Comparison of ENCODE assay signal across 30 cellular contexts in the genomic region with DNA sequence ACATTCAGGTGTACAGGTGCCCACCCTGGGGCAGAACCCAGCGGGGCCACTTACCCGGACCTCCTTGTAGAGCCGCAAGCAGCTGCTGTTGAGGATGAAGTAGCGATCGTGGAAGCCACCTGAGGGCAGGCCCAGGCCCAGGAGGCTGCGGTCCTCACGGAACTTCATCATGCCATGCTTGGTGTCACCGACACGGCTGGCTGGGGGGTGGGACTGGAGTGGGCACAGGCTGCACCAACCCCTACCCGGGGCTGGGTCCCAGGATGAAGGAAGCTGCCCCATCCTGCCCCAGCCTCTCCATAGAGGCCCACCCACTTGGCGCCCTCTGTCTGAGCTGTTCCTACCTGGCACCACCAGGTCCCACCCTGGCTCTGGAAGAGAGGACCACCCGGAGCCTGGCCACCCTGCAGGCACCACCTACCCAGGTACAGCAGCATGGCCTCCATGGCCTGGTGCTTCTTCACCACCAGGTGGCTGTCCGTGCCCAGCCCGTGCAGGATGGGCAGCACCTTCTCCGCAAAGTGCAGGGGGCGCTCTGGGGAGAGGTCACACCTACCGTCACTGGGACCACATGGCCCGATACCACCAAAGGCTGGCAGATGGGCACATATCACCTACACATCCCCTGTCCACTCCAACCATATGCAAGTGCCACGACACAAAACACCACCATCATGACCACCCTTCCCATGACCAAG. TPM values are rescaled to one million over a fixed set of nuclear protein-coding genes. Genes with fewer than 3 reads are reported as not detected.
DNase-seq lines count a peak whose midpoint lies in the region; ATAC-seq, FAIRE-seq and TF ChIP-seq lines count a peak whose summit lies in the region.
"Had no signal": no experiment of that assay in that cellular context is flagged by ENCODE, and none has a peak within 500 bp of the region (broad histone marks: within the 10 kb centered on the region; RNA-seq: fewer than 3 reads in every experiment).

No MANE protein-coding gene starts in this region.

- no peaks in the 10 kb centered on the region for H4K20me1 ChIP-seq in HepG2 (ENCODE audit: insufficient read depth, low read length)
- H4K20me1 ChIP-seq in OCI-LY3 (ENCODE audit: insufficient read depth, low read length) = peaks cover 23% of the 10 kb centered on the region

- CTCF ChIA-PET in HepG2 (lab: Yijun Ruan, JAX; ENCODE audit: low intra/inter-chr PET ratio, low total read pairs) = no interaction called here

- H3K36me3 ChIP-seq in HepG2 (replicated peaks in 1 of 2; ENCODE audit: control insufficient read depth in 1 of 2, insufficient read depth in 2 of 2, low read length in 2 of 2) = peaks cover 38 to 82% of the 10 kb centered on the region in 2 experiments
- H3K36me3 ChIP-seq in right lobe of liver = peaks cover 0 to 86% (median 34%) of the 10 kb centered on the region in 4 donors
- peaks cover 71% of the 10 kb centered on the region for H3K36me3 ChIP-seq in OCI-LY3 (replicated peaks; ENCODE audit: low read depth, low read length)

- POLR2A ChIA-PET in HepG2 (lab: Yijun Ruan, JAX) = no interaction called here

- ATAC-seq in HepG2 (peak; percentile 31), right lobe of liver (no peak), foreskin keratinocyte (no peak), GM21576 (IDR thresholded peaks at IDR 0.05; ENCODE audit: unreplicated experiment) (no peak)
- ATAC-seq: body of pancreas; gastroesophageal sphincter; naive thymus-derived CD8-positive, alpha-beta T cell; T-helper 17 cell had no signal

- FAIRE-seq in HepG2 (lab: Jason Lieb, UNC) = no peak
- FAIRE-seq: A549, GM12892 had no signal

- in situ Hi-C loops in HepG2 (cut with HindIII; ENCODE audit: extremely low pct_ligation_motif_present, low pct_unique_long_range_greater_than_20kb) = no loop called here
- in situ Hi-C loops in GM13976 (cut with MboI; ENCODE audit: low sequenced_read_pairs, unreplicated experiment) = no loop called here

- no TSS peak for BruUV-seq in HepG2 (replicated peaks; lab: Mats Ljungman, UMichigan)

- no peak overlapping the region for H3K27ac ChIP-seq in HepG2 (ENCODE audit: extremely low read length, insufficient read depth, low read length)
- H3K27ac ChIP-seq in right lobe of liver = no peak overlapping the region
- H3K27ac ChIP-seq in OCI-LY3 (ENCODE audit: low read length) = no peak overlapping the region
- no peak overlapping the region for H3K27ac ChIP-seq in foreskin keratinocyte
- H3K27ac ChIP-seq: A549, body of pancreas, dorsolateral prefrontal cortex, gastroesophageal sphincter, SK-N-MC had no signal

- TF ChIP-seq POLR2A in HepG2 (IDR thresholded peaks at IDR 0.05; ENCODE audit: insufficient read depth in 1 of 2, low read depth in 2 of 2, low read length in 2 of 2) (no peak), right lobe of liver (IDR thresholded peaks at IDR 0.05) (no peak)

- H3K9ac ChIP-seq in HepG2 (ENCODE audit: insufficient read depth, low read depth, low read length) (no peak overlapping the region), OCI-LY3 (ENCODE audit: low read length) (no peak overlapping the region)

- H3K4me1 ChIP-seq in HepG2 (ENCODE audit: insufficient read depth, low read length) (no peaks in the 10 kb centered on the region), right lobe of liver (no peaks in the 10 kb centered on the region), OCI-LY3 (ENCODE audit: low read length) (no peaks in the 10 kb centered on the region), foreskin keratinocyte (no peaks in the 10 kb centered on the region)
- H3K4me1 ChIP-seq: A549, body of pancreas, gastroesophageal sphincter had no signal

- 99% methylated on average over 13 of the region's 19 CpGs for WGBS in HepG2 (ENCODE audit: low lambda C conversion rate)
- WGBS in right lobe of liver (ENCODE audit: insufficient coverage, low coverage, low lambda C conversion rate, missing lambda C conversion rate) = 93% methylated on average over 5 of the region's 19 CpGs

- H2AFZ ChIP-seq in HepG2 (ENCODE audit: low read length) (no peak overlapping the region), OCI-LY3 (ENCODE audit: low read depth, low read length) (no peak overlapping the region)

- DNase-seq in HepG2 (ENCODE audit: low spot score) (no peak), right lobe of liver (no peak), foreskin keratinocyte (no peak), GM13976 (ENCODE audit: low spot score) (no peak), AG08396 (ENCODE audit: low spot score) (no peak), SKM-1 treated with dmso at 0.1 percent for 144 hours (lab: John Stamatoyannopoulos, UW; ENCODE audit: unreplicated experiment) (no peak)
- DNase-seq: activated CD4-positive, alpha-beta memory T cell treated with anti-CD3 and anti-CD28 coated beads for 36 hours; activated CD4-positive, CD25-positive, alpha-beta regulatory T cell treated with anti-CD3 and anti-CD28 coated beads, Interleukin-2, amount 50 U/mL, for 72 hours; activated naive CD4-positive, alpha-beta T cell treated with Interleukin-2 at 50 U/mL for 16 hours; body of pancreas; CD4-positive, alpha-beta memory T cell; cerebellar nuclear complex; DMS 273 treated with DMSO at 0.1 percent for 48 hours; dorsolateral prefrontal cortex; KG1; MM.1S; naive thymus-derived CD8-positive, alpha-beta T cell; NCI-H1105 treated with DMSO at 0.1 percent for 48 hours; NCI-H1930; NCI-H2171 treated with DMSO at 0.1 percent for 48 hours; NCI-H510A; stimulated activated naive CD4-positive, alpha-beta T cell; T-helper 17 cell had no signal

- peak; percentile 42 for TF ChIP-seq CTCF in HepG2 (CRISPR knock-in tag; IDR thresholded peaks at IDR 0.05)
- peak in 1 of 4 donors; percentile 17 for TF ChIP-seq CTCF in right lobe of liver (IDR thresholded peaks at IDR 0.05)
- peak; percentile 17 for TF ChIP-seq CTCF in OCI-LY3 (IDR thresholded peaks at IDR 0.05; ENCODE audit: low read depth, low read length)
- peak; percentile 24 for TF ChIP-seq CTCF in foreskin keratinocyte (conservative IDR thresholded peaks at IDR 0.05)
- TF ChIP-seq CTCF in GM13976 (IDR thresholded peaks at IDR 0.05; ENCODE audit: borderline replicate concordance, control extremely low read depth, extremely low read depth, insufficient read depth, missing control alignments) = no peak

- H3K4me3 ChIP-seq in HepG2 (replicated peaks in 1 of 3; ENCODE audit: insufficient read depth in 1 of 3, low read depth in 2 of 3, low read length in 3 of 3) (no peak overlapping the region), right lobe of liver (no peak overlapping the region), OCI-LY3 (ENCODE audit: low read length) (no peak overlapping the region)
- H3K4me3 ChIP-seq: A549, body of pancreas, dorsolateral prefrontal cortex, gastroesophageal sphincter, lung, SK-N-MC had no signal

- intact Hi-C loops in HepG2 (cut with micrococcal nuclease; ENCODE audit: unreplicated experiment) (no loop called here), right lobe of liver (cut with DNase I) (no loop called here)

- no peak for TF ChIP-seq RAD21 in HepG2 (CRISPR knock-in tag; IDR thresholded peaks at IDR 0.05)

- H3K79me2 ChIP-seq in HepG2 (ENCODE audit: insufficient read depth, low read length) = no peaks in the 10 kb centered on the region
- H3K79me2 ChIP-seq in OCI-LY3 (ENCODE audit: low read length) = no peaks in the 10 kb centered on the region

- H3K27me3 ChIP-seq in HepG2 (ENCODE audit: control insufficient read depth in 1 of 2, insufficient read depth in 2 of 2, low read length in 2 of 2) = no peaks in the 10 kb centered on the region
- H3K27me3 ChIP-seq in right lobe of liver = no peaks in the 10 kb centered on the region
- H3K27me3 ChIP-seq in OCI-LY3 (ENCODE audit: low read depth, low read length) = no peaks in the 10 kb centered on the region
- no peaks in the 10 kb centered on the region for H3K27me3 ChIP-seq in foreskin keratinocyte
- H3K27me3 ChIP-seq: body of pancreas, dorsolateral prefrontal cortex, gastroesophageal sphincter had no signal

- no peak for TF ChIP-seq EP300 in HepG2 (IDR thresholded peaks at IDR 0.05; ENCODE audit: low read depth in 2 of 2, low read length in 2 of 2)
- no peak for TF ChIP-seq EP300 in HepG2 (CRISPR knock-in tag; IDR thresholded peaks at IDR 0.05; ENCODE audit: borderline replicate concordance)

- H3K9me3 ChIP-seq in HepG2 (ENCODE audit: low read length) (no peaks in the 10 kb centered on the region), right lobe of liver (no peaks in the 10 kb centered on the region), OCI-LY3 (ENCODE audit: insufficient read depth, low read length) (no peaks in the 10 kb centered on the region)
- H3K9me3 ChIP-seq: A549, body of pancreas, gastroesophageal sphincter had no signal

- no peak overlapping the region for H3K4me2 ChIP-seq in HepG2 (ENCODE audit: low read depth, low read length)
- no peak overlapping the region for H3K4me2 ChIP-seq in OCI-LY3 (ENCODE audit: low read length)
- H3K4me2 ChIP-seq: A549 had no signal

RNA-seq across cellular contexts. Expression of a gene that starts 19.2 kb away (rescaled TPM):
- total RNA-seq in HepG2 (2016; rRNA removed; fragmentation: Illumina TruSeq; extraction: Trizol) = not detected in 2 replicates
- total RNA-seq in HepG2 (2016; cell fraction: cytosol; rRNA removed; fragmentation: Illumina TruSeq; extraction: Trizol; ENCODE audit: low read depth) = not detected in 2 replicates
- 0.19 TPM in 1 of 2 replicates, not detected in the other for total RNA-seq in HepG2 (2016; cell fraction: insoluble cytoplasmic fraction; rRNA removed; fragmentation: Illumina TruSeq; extraction: Trizol)
- not detected in 2 replicates for total RNA-seq in HepG2 (2016; cell fraction: membrane; rRNA removed; fragmentation: Illumina TruSeq; extraction: Trizol)
- total RNA-seq in HepG2 (2016; cell fraction: nucleus; rRNA removed; fragmentation: Illumina TruSeq; extraction: Trizol) = 0.81 TPM in 1 of 2 replicates, not detected in the other
- polyA plus RNA-seq in HepG2 (2011; rRNA removed) = 2.8 and 3.1 TPM in 2 replicates
- polyA plus RNA-seq in HepG2 (2011; cell fraction: cytosol; rRNA removed) = 0.74 and 0.82 TPM in 2 replicates
- polyA plus RNA-seq in HepG2 (2011; cell fraction: nucleus; rRNA removed) = 12.4 and 12.9 TPM in 2 replicates
- 1.1 and 1.3 TPM in 2 replicates for polyA plus RNA-seq in HepG2 (2012)
- not detected in 2 replicates for polyA plus RNA-seq in HepG2 (2016; cell fraction: cytosol; fragmentation: Illumina TruSeq; extraction: Trizol; ENCODE audit: low read depth)
- not detected in 2 replicates for polyA plus RNA-seq in HepG2 (2016; cell fraction: insoluble cytoplasmic fraction; fragmentation: Illumina TruSeq; extraction: Trizol; ENCODE audit: low read depth)
- polyA plus RNA-seq in HepG2 (2016; cell fraction: membrane; fragmentation: Illumina TruSeq; extraction: Trizol; ENCODE audit: low read depth) = not detected in 2 replicates
- not detected in 2 replicates for polyA plus RNA-seq in HepG2 (2016; cell fraction: nucleus; fragmentation: Illumina TruSeq; extraction: Trizol; ENCODE audit: insufficient read depth, low read depth)
- polyA minus RNA-seq in HepG2 (2011; rRNA and poly(A)+ RNA removed; ENCODE audit: low replicate concordance) = 1.6 and 410 TPM in 2 replicates
- polyA minus RNA-seq in HepG2 (2011; cell fraction: cytosol; rRNA and poly(A)+ RNA removed) = 0.62 and 1.1 TPM in 2 replicates
- 2.2 and 3.6 TPM in 2 replicates for polyA minus RNA-seq in HepG2 (2011; cell fraction: nucleus; rRNA and poly(A)+ RNA removed)
- total RNA-seq in right lobe of liver = 10 to 100 TPM; 11.2 to 46.3 (median 22.8) TPM
- total RNA-seq in foreskin keratinocyte = 1.4 and 1.8 TPM in 2 replicates
- 1.2 and 1.4 TPM in 2 replicates for polyA plus RNA-seq in foreskin keratinocyte

RNA-seq across cellular contexts. Expression of a gene that starts 58.8 kb away (rescaled TPM):
- total RNA-seq in HepG2 (2016; rRNA removed; fragmentation: Illumina TruSeq; extraction: Trizol) (55.2 and 55.5 TPM in 2 replicates), right lobe of liver (10 to 100 TPM; 32.9 to 76.7 (median 41.2) TPM), foreskin keratinocyte (50.2 and 51.8 TPM in 2 replicates)
- total RNA-seq in HepG2 (2016; cell fraction: cytosol; rRNA removed; fragmentation: Illumina TruSeq; extraction: Trizol; ENCODE audit: low read depth) = 21.9 TPM in 2 replicates
- total RNA-seq in HepG2 (2016; cell fraction: insoluble cytoplasmic fraction; rRNA removed; fragmentation: Illumina TruSeq; extraction: Trizol) = 49.1 and 52.3 TPM in 2 replicates
- total RNA-seq in HepG2 (2016; cell fraction: membrane; rRNA removed; fragmentation: Illumina TruSeq; extraction: Trizol) = 15.6 and 18.1 TPM in 2 replicates
- total RNA-seq in HepG2 (2016; cell fraction: nucleus; rRNA removed; fragmentation: Illumina TruSeq; extraction: Trizol) = 76.5 and 77.3 TPM in 2 replicates
- polyA plus RNA-seq in HepG2 (2011; rRNA removed) (43.2 and 64.0 TPM in 2 replicates), foreskin keratinocyte (38.5 and 40.3 TPM in 2 replicates)
- polyA plus RNA-seq in HepG2 (2011; cell fraction: cytosol; rRNA removed) = 27.5 and 37.2 TPM in 2 replicates
- polyA plus RNA-seq in HepG2 (2011; cell fraction: nucleus; rRNA removed) = 341 and 362 TPM in 2 replicates
- 33.2 and 39.7 TPM in 2 replicates for polyA plus RNA-seq in HepG2 (2012)
- 2.2 and 3.2 TPM in 2 replicates for polyA plus RNA-seq in HepG2 (2016; cell fraction: cytosol; fragmentation: Illumina TruSeq; extraction: Trizol; ENCODE audit: low read depth)
- 40.0 and 49.8 TPM in 2 replicates for polyA plus RNA-seq in HepG2 (2016; cell fraction: insoluble cytoplasmic fraction; fragmentation: Illumina TruSeq; extraction: Trizol; ENCODE audit: low read depth)
- polyA plus RNA-seq in HepG2 (2016; cell fraction: membrane; fragmentation: Illumina TruSeq; extraction: Trizol; ENCODE audit: low read depth) = 5.5 and 6.6 TPM in 2 replicates
- polyA plus RNA-seq in HepG2 (2016; cell fraction: nucleus; fragmentation: Illumina TruSeq; extraction: Trizol; ENCODE audit: insufficient read depth, low read depth) = 163 and 180 TPM in 2 replicates
- polyA minus RNA-seq in HepG2 (2011; rRNA and poly(A)+ RNA removed; ENCODE audit: low replicate concordance) = 42.6 and 95.7 TPM in 2 replicates
- polyA minus RNA-seq in HepG2 (2011; cell fraction: cytosol; rRNA and poly(A)+ RNA removed) = 32.2 and 38.2 TPM in 2 replicates
- 73.1 and 90.3 TPM in 2 replicates for polyA minus RNA-seq in HepG2 (2011; cell fraction: nucleus; rRNA and poly(A)+ RNA removed)
